In genomic region chr9:105053209-105053652, GRCh38 we compare ENCODE assay signal across 8 cellular contexts.
DNase-seq lines count a peak whose midpoint lies in the region; ATAC-seq lines count a peak whose summit lies in the region.

No MANE protein-coding gene starts in this region.

- H3K4me1 Mint-ChIP-seq in T-helper 17 cell, result peaks cover 26% of the 10 kb centered on the region

- peak overlapping the region; percentile 83 for H3K27ac Mint-ChIP-seq in T-helper 17 cell

- H3K36me3 Mint-ChIP-seq in T-helper 17 cell (ENCODE audit: low read depth), result no peaks in the 10 kb centered on the region

- no peaks in the 10 kb centered on the region for H3K9me3 ChIP-seq in T-helper 17 cell (ENCODE audit: control insufficient read depth, low read length, poor library complexity, severe bottlenecking)

- H3K27me3 Mint-ChIP-seq in T-helper 17 cell, result no peaks in the 10 kb centered on the region

- peak; percentile 61 to 66 for DNase-seq in AML-193 (lab: John Stamatoyannopoulos, UW)
- DNase-seq in T-helper 17 cell, result no peak
- peak; percentile 66 for DNase-seq in fibroblast of gingiva (ENCODE audit: low read depth)
- DNase-seq in stimulated activated CD8-positive, alpha-beta memory T cell treated with anti-CD3 and anti-CD28 coated beads, Interleukin-7, amount 100 ng/mL, for 48 hours (ENCODE audit: extremely low read depth in 1 of 2, low read depth in 1 of 2), result peak; percentile 24 to 69
- no peak for DNase-seq in NCI-H446 (lab: John Stamatoyannopoulos, UW)
- DNase-seq in UCSD-AML1 (lab: John Stamatoyannopoulos, UW; ENCODE audit: unreplicated experiment), result no peak
- no peak for DNase-seq in Right ventricle myocardium superior

- ATAC-seq in GM21825 (IDR thresholded peaks at IDR 0.05; ENCODE audit: unreplicated experiment) (peak; percentile 70), T-helper 17 cell (peak; percentile 65), Right ventricle myocardium superior (ENCODE audit: poor library complexity) (no peak)

- intact Hi-C loops in Right ventricle myocardium superior (cut with DNase I), result no loop called here

- H3K4me3 Mint-ChIP-seq in T-helper 17 cell, result no peak overlapping the region

Comparison
In these comparisons a context has a peak if more than half of its experiments do, and no peak if none do; other contexts are left out.
1. DNase-seq: peak in AML-193 (2 of 2), fibroblast of gingiva (single experiment) and stimulated activated CD8-positive, alpha-beta memory T cell treated with anti-CD3 and anti-CD28 coated beads, Interleukin-7, amount 100 ng/mL, for 48 hours (2 of 2); none in T-helper 17 cell (0 of 3), NCI-H446 (0 of 2), UCSD-AML1 (single experiment) and Right ventricle myocardium superior (single experiment).